In the genomic region with DNA sequence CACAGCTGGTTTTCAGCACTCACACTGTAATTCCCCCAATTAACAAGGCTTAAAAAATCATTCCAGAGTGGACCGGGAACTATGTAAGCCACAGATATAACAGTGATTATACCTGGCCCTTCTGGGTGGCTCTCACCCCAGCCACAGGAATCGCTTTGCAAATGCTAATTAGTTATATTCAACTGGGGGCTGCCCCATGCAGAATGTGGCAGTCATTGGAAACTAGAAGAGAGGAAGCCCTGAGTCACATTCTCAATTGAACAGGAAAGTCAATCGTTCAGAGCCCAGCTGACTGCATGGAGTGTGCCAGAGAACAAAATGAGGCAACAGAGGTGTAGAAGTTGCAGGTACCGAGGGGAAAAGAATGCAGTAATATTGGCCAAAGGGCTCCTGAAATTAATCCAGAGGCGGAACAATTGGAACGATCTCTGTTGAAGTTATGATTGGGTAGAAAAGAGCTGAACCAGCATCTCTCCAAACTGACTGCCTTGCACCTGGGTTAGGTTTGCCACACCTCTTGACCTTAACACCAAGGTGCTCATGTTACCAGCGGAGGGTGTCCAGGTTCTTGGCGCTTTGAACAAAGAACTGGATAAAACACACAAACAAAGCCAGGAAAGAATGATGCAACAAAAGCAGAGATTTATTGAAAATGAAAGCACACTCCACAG, we compare ENCODE assay signal across 13 cellular contexts.
A peak's percentile ranks its signal among the peaks of the same experiment; 100 is the strongest.
DNase-seq lines count a peak whose midpoint lies in the region; ATAC-seq, FAIRE-seq and TF ChIP-seq lines count a peak whose summit lies in the region.
"Had no signal": no experiment of that assay in that cellular context is flagged by ENCODE, and none has a peak within 500 bp of the region (broad histone marks: within the 10 kb centered on the region; RNA-seq: fewer than 3 reads in every experiment).

No MANE protein-coding gene starts in this region.

- H3K36me3 ChIP-seq in MM.1S (replicated peaks; ENCODE audit: insufficient read depth, low read length), result no peaks in the 10 kb centered on the region
- H3K36me3 ChIP-seq in testis (ENCODE audit: low read depth, missing control alignments), result no peaks in the 10 kb centered on the region
- H3K36me3 ChIP-seq: tibial artery had no signal

- no peaks in the 10 kb centered on the region for H3K27me3 Mint-ChIP-seq in activated T-helper 2 cell treated with anti-CD3 and anti-CD28 coated beads, Interferon-gamma antibody, Interleukin-2, Interleukin-4, amounts not matched to agents 10 μg/mL and 5 μg/mL and 100 μg/mL, durations not matched to agents 14 hours and 24 hours and 36 hours (ENCODE audit: low read depth)

- CTCF ChIA-PET in A549 (lab: Yijun Ruan, JAX), result no interaction called here

- no peak overlapping the region for H3K4me3 ChIP-seq in A549
- H3K4me3 ChIP-seq in MM.1S (ENCODE audit: low read length), result peak overlapping the region; percentile 6; the same call in 1 of the 2 replicates
- H3K4me3 ChIP-seq in testis, result no peak overlapping the region
- H3K4me3 ChIP-seq: tibial artery had no signal

- H3K4me1 ChIP-seq in A549 (peaks cover 33% of the 10 kb centered on the region), MM.1S (ENCODE audit: low read length) (no peaks in the 10 kb centered on the region), testis (no peaks in the 10 kb centered on the region)
- H3K4me1 ChIP-seq: tibial artery had no signal

- no peak for DNase-seq in A549 (ENCODE audit: low read depth in 1 of 2, low spot score in 1 of 2)
- DNase-seq in MM.1S, result peak; percentile 45
- DNase-seq in NCI-H510A treated with DMSO at 0.1 percent for 48 hours (lab: John Stamatoyannopoulos, UW), result peak; percentile 90
- peak; percentile 18 for DNase-seq in iPS-NIHi11 (ENCODE audit: low spot score)
- DNase-seq in hepatic stellate cell (ENCODE audit: low spot score), result no peak
- DNase-seq in activated T-helper 2 cell treated with anti-CD3 and anti-CD28 coated beads, Interferon-gamma antibody, Interleukin-2, Interleukin-4, amounts not matched to agents 10 μg/mL and 5 μg/mL and 100 μg/mL, durations not matched to agents 14 hours and 24 hours and 36 hours (ENCODE audit: low spot score), result no peak
- no peak for DNase-seq in testis
- DNase-seq: effector CD8-positive, alpha-beta T cell; natural killer cell; tibial artery had no signal

- peaks cover 9% of the 10 kb centered on the region for H3K9me3 ChIP-seq in A549
- no peaks in the 10 kb centered on the region for H3K9me3 ChIP-seq in MM.1S (replicated peaks; ENCODE audit: insufficient read depth, low read length)
- no peaks in the 10 kb centered on the region for H3K9me3 ChIP-seq in testis
- H3K9me3 ChIP-seq: tibial artery had no signal

- no peaks in the 10 kb centered on the region for H3K27me3 ChIP-seq in MM.1S (replicated peaks; ENCODE audit: insufficient read depth, low read length)
- no peaks in the 10 kb centered on the region for H3K27me3 ChIP-seq in testis
- H3K27me3 ChIP-seq: tibial artery had no signal

- H3K79me2 ChIP-seq in MM.1S (ENCODE audit: low read length), result no peaks in the 10 kb centered on the region

- 87% methylated on average over 7 of the region's 8 CpGs for WGBS in A549 (ENCODE audit: missing lambda C conversion rate)
- 57 to 63% methylated on average over 8 of the region's 8 CpGs for whole genome bisulfite sequencing in testis, 2 donors

- no peak for TF ChIP-seq RAD21 in A549 (conservative IDR thresholded peaks at IDR 0.05 in 1 of 2, IDR thresholded peaks at IDR 0.05 in 1 of 2)

- no peak for TF ChIP-seq EP300 in A549 (IDR thresholded peaks at IDR 0.05)

- H4K20me1 ChIP-seq in MM.1S (ENCODE audit: insufficient read depth, low read length), result no peaks in the 10 kb centered on the region

- H3K4me3 Mint-ChIP-seq in activated T-helper 2 cell treated with anti-CD3 and anti-CD28 coated beads, Interferon-gamma antibody, Interleukin-2, Interleukin-4, amounts not matched to agents 10 μg/mL and 5 μg/mL and 100 μg/mL, durations not matched to agents 14 hours and 24 hours and 36 hours (ENCODE audit: low read depth), result no peak overlapping the region
- H3K4me3 Mint-ChIP-seq: natural killer cell had no signal

- no peaks in the 10 kb centered on the region for H3F3A ChIP-seq in MM.1S (ENCODE audit: insufficient read depth, low read length)

- H3K4me1 Mint-ChIP-seq in activated T-helper 2 cell treated with anti-CD3 and anti-CD28 coated beads, Interferon-gamma antibody, Interleukin-2, Interleukin-4, amounts not matched to agents 10 μg/mL and 5 μg/mL and 100 μg/mL, durations not matched to agents 14 hours and 24 hours and 36 hours (ENCODE audit: low read depth), result no peaks in the 10 kb centered on the region
- H3K4me1 Mint-ChIP-seq: natural killer cell had no signal

- no peak overlapping the region; the same call in 1 of the 2 replicates for H3K9ac ChIP-seq in MM.1S (ENCODE audit: low read length)

- H3K27ac Mint-ChIP-seq in activated T-helper 2 cell treated with anti-CD3 and anti-CD28 coated beads, Interferon-gamma antibody, Interleukin-2, Interleukin-4, amounts not matched to agents 10 μg/mL and 5 μg/mL and 100 μg/mL, durations not matched to agents 14 hours and 24 hours and 36 hours, result no peak overlapping the region
- H3K27ac Mint-ChIP-seq: natural killer cell had no signal

- peaks cover 41% of the 10 kb centered on the region for H3K9me3 Mint-ChIP-seq in activated T-helper 2 cell treated with anti-CD3 and anti-CD28 coated beads, Interferon-gamma antibody, Interleukin-2, Interleukin-4, amounts not matched to agents 10 μg/mL and 5 μg/mL and 100 μg/mL, durations not matched to agents 14 hours and 24 hours and 36 hours

- no peaks in the 10 kb centered on the region for H3K9me2 ChIP-seq in MM.1S (replicated peaks; ENCODE audit: insufficient read depth, low read length)

- H2AFZ ChIP-seq in MM.1S (ENCODE audit: low read length), result peak overlapping the region; percentile 12

- H3K27ac ChIP-seq in A549 (peak overlapping the region; percentile 4 to 90; a peak in 4 of 6 replicates), MM.1S (ENCODE audit: low read length) (peak overlapping the region; percentile 21; the same call in 1 of the 2 replicates), testis (no peak overlapping the region)
- H3K27ac ChIP-seq: tibial artery, VCaP had no signal

- H3K4me2 ChIP-seq in A549 (no peak overlapping the region), MM.1S (ENCODE audit: low read depth, low read length) (peak overlapping the region; percentile 26; the same call in 1 of the 2 replicates)

- no peak for TF ChIP-seq CTCF in A549 (IDR thresholded peaks at IDR 0.05)
- TF ChIP-seq CTCF in MM.1S (IDR thresholded peaks at IDR 0.05; ENCODE audit: low read length), result no peak
- no peak for TF ChIP-seq CTCF in testis (IDR thresholded peaks at IDR 0.05)

- FAIRE-seq in A549 (lab: Jason Lieb, UNC), result no peak
- FAIRE-seq: GM19239 had no signal

- TF ChIP-seq POLR2A in A549 (IDR thresholded peaks at IDR 0.05; ENCODE audit: low read length), result no peak
- TF ChIP-seq POLR2A in testis (IDR thresholded peaks at IDR 0.05), result no peak

- no peaks in the 10 kb centered on the region for H3K36me3 Mint-ChIP-seq in activated T-helper 2 cell treated with anti-CD3 and anti-CD28 coated beads, Interferon-gamma antibody, Interleukin-2, Interleukin-4, amounts not matched to agents 10 μg/mL and 5 μg/mL and 100 μg/mL, durations not matched to agents 14 hours and 24 hours and 36 hours (ENCODE audit: low read depth)
- H3K36me3 Mint-ChIP-seq: natural killer cell had no signal

- POLR2A ChIA-PET in A549 (lab: Yijun Ruan, JAX), result no interaction called here

- intact Hi-C loops in activated T-helper 2 cell treated with anti-CD3 and anti-CD28 coated beads, Interferon-gamma antibody, Interleukin-2, Interleukin-4, amounts not matched to agents 10 μg/mL and 5 μg/mL and 100 μg/mL, durations not matched to agents 14 hours and 24 hours and 36 hours (cut with micrococcal nuclease), result no loop called here
- intact Hi-C loops in testis (cut with DNase I; ENCODE audit: low total_unique reads), result no loop called here

- ATAC-seq in A549 (no peak), HG02840 (IDR thresholded peaks at IDR 0.05; ENCODE audit: low FRiP score, unreplicated experiment) (no peak)
- ATAC-seq: natural killer cell had no signal

TF ChIP-seq in A549, 52 proteins besides CTCF, POLR2A, EP300 and RAD21:
- TF ChIP-seq, protein P1, sequence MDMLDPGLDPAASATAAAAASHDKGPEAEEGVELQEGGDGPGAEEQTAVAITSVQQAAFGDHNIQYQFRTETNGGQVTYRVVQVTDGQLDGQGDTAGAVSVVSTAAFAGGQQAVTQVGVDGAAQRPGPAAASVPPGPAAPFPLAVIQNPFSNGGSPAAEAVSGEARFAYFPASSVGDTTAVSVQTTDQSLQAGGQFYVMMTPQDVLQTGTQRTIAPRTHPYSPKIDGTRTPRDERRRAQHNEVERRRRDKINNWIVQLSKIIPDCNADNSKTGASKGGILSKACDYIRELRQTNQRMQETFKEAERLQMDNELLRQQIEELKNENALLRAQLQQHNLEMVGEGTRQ (IDR thresholded peaks at IDR 0.05), result no peak
- TF ChIP-seq E2F6 (IDR thresholded peaks at IDR 0.05; ENCODE audit: borderline replicate concordance, low read depth) (no peak), MAFK (IDR thresholded peaks at IDR 0.05; ENCODE audit: partially characterized antibody) (peak; percentile 45)

Comparison
In these comparisons a context has a peak if more than half of its experiments do, and no peak if none do; other contexts are left out.
1. DNase-seq: peak in MM.1S (single experiment), NCI-H510A treated with DMSO at 0.1 percent for 48 hours (single experiment) and iPS-NIHi11 (single experiment); none in A549 (0 of 2), hepatic stellate cell (single experiment), activated T-helper 2 cell treated with anti-CD3 and anti-CD28 coated beads, Interferon-gamma antibody, Interleukin-2, Interleukin-4, amounts not matched to agents 10 μg/mL and 5 μg/mL and 100 μg/mL, durations not matched to agents 14 hours and 24 hours and 36 hours (single experiment) and testis (single experiment).
2. H3K27ac ChIP-seq: peak in A549 (2 of 2) and MM.1S (single experiment); none in testis (0 of 2).